ENCODE assay signal across 1 cellular context in the genomic region with DNA sequence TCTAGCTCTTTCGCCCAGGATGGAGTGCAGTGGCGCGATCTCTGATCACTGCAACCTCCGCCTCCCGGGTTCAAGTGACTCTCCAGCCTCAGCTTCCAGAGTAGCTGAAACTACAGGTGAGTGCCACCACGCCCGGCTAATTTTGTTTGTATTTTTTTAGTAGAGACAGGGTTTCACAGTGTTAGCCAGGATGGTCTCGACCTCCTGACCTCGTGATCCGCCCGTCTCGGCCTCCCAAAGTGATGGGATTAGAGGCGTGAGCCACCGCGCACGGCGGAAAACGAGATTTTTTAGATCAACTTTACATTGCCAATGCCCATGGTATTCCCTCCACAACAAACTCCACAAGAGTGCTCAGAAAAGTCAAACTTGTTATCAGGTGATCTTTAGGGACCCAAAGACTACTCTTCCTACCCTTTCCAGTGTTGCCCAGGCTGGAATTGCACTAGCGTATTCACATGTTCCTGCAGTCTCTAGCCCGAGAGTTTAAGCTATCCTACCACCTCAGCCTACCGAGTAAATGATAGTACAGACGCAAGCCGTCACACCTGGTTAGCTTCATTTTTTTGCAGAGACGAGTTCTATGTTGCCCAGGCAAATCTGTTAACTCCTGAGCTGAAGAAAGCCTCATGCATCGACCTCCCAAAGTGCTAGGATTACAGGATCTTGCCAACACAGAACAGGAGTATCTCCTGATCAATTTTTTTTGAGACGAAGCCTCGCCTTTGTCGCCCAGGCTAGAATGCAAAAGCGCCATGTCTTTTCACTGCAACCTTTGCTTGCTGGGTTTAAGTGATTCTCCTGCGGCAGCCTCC.
TF ChIP-seq lines count a peak whose summit lies in the region.

No MANE protein-coding gene starts in this region.

TF ChIP-seq in K562, 482 proteins besides CTCF, POLR2A, EP300 and RAD21 (continued from another document and continues in another):
- TF ChIP-seq CBX1 (IDR thresholded peaks at IDR 0.05; ENCODE audit: low read depth) (no peak), TCF7 (IDR thresholded peaks at IDR 0.05; ENCODE audit: borderline replicate concordance) (no peak), PCBP1 (IDR thresholded peaks at IDR 0.05; ENCODE audit: low read depth, low read length, poor library complexity, severe bottlenecking) (no peak), ZNF316 (IDR thresholded peaks at IDR 0.05) (no peak), PREB (CRISPR knock-in tag; IDR thresholded peaks at IDR 0.05) (no peak), CBX8 (IDR thresholded peaks at IDR 0.05; ENCODE audit: borderline replicate concordance, extremely low read depth, low read depth, low read length, poor library complexity, severe bottlenecking) (no peak), E2F3 (CRISPR knock-in tag; IDR thresholded peaks at IDR 0.05) (no peak), ZNF175 (CRISPR knock-in tag; IDR thresholded peaks at IDR 0.05; ENCODE audit: low read depth) (0 out of 2 replicates have a peak, but pooled peaks have one; percentile 28), CREB3 (tag; conservative IDR thresholded peaks at IDR 0.05; ENCODE audit: low read depth) (no peak), MTA2 (IDR thresholded peaks at IDR 0.05; ENCODE audit: low read depth) (no peak), BACH1 (tag; IDR thresholded peaks at IDR 0.05) (no peak), ZNF695 (CRISPR knock-in tag; IDR thresholded peaks at IDR 0.05) (no peak), HSF4 (CRISPR knock-in tag; IDR thresholded peaks at IDR 0.05; ENCODE audit: borderline replicate concordance) (no peak), GABPB2 (CRISPR knock-in tag; conservative IDR thresholded peaks at IDR 0.05) (peak; percentile 33), RFX5 (IDR thresholded peaks at IDR 0.05; ENCODE audit: low read depth, low read length) (no peak), ZNF146 (CRISPR knock-in tag; IDR thresholded peaks at IDR 0.05; ENCODE audit: unreplicated experiment) (peak; percentile 13), CCAR2 (IDR thresholded peaks at IDR 0.05; ENCODE audit: low read depth, low read length) (no peak), ZNF75A (CRISPR knock-in tag; IDR thresholded peaks at IDR 0.05) (no peak; the same call in 1 of the 2 replicates), DIDO1 (tag; IDR thresholded peaks at IDR 0.05; ENCODE audit: low read depth) (no peak), SRF (CRISPR knock-in tag; IDR thresholded peaks at IDR 0.05) (peak in 1 of 2 experiments; percentile 81; a peak in 2 of 4 replicates), ZNF445 (CRISPR knock-in tag; IDR thresholded peaks at IDR 0.05; ENCODE audit: low read depth) (no peak)
- TF ChIP-seq, protein P1, sequence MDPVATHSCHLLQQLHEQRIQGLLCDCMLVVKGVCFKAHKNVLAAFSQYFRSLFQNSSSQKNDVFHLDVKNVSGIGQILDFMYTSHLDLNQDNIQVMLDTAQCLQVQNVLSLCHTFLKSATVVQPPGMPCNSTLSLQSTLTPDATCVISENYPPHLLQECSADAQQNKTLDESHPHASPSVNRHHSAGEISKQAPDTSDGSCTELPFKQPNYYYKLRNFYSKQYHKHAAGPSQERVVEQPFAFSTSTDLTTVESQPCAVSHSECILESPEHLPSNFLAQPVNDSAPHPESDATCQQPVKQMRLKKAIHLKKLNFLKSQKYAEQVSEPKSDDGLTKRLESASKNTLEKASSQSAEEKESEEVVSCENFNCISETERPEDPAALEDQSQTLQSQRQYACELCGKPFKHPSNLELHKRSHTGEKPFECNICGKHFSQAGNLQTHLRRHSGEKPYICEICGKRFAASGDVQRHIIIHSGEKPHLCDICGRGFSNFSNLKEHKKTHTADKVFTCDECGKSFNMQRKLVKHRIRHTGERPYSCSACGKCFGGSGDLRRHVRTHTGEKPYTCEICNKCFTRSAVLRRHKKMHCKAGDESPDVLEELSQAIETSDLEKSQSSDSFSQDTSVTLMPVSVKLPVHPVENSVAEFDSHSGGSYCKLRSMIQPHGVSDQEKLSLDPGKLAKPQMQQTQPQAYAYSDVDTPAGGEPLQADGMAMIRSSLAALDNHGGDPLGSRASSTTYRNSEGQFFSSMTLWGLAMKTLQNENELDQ (CRISPR knock-in tag; IDR thresholded peaks at IDR 0.05; ENCODE audit: borderline replicate concordance): no peak
- TF ChIP-seq, protein P2, sequence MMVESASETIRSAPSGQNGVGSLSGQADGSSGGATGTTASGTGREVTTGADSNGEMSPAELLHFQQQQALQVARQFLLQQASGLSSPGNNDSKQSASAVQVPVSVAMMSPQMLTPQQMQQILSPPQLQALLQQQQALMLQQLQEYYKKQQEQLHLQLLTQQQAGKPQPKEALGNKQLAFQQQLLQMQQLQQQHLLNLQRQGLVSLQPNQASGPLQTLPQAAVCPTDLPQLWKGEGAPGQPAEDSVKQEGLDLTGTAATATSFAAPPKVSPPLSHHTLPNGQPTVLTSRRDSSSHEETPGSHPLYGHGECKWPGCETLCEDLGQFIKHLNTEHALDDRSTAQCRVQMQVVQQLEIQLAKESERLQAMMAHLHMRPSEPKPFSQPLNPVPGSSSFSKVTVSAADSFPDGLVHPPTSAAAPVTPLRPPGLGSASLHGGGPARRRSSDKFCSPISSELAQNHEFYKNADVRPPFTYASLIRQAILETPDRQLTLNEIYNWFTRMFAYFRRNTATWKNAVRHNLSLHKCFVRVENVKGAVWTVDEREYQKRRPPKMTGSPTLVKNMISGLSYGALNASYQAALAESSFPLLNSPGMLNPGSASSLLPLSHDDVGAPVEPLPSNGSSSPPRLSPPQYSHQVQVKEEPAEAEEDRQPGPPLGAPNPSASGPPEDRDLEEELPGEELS (CRISPR knock-in tag; IDR thresholded peaks at IDR 0.05; ENCODE audit: borderline replicate concordance): no peak; the same call in 1 of the 2 replicates
- TF ChIP-seq, protein P3, sequence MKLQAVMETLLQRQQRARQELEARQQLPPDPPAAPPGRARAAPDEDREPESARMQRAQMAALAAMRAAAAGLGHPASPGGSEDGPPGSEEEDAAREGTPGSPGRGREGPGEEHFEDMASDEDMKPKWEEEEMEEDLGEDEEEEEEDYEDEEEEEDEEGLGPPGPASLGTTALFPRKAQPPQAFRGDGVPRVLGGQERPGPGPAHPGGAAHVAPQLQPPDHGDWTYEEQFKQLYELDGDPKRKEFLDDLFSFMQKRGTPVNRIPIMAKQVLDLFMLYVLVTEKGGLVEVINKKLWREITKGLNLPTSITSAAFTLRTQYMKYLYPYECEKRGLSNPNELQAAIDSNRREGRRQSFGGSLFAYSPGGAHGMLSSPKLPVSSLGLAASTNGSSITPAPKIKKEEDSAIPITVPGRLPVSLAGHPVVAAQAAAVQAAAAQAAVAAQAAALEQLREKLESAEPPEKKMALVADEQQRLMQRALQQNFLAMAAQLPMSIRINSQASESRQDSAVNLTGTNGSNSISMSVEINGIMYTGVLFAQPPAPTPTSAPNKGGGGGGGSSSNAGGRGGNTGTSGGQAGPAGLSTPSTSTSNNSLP (IDR thresholded peaks at IDR 0.05; ENCODE audit: borderline replicate concordance, low read depth, low read length): peak; percentile 33; the same call in 1 of the 2 replicates
- TF ChIP-seq, protein P4, sequence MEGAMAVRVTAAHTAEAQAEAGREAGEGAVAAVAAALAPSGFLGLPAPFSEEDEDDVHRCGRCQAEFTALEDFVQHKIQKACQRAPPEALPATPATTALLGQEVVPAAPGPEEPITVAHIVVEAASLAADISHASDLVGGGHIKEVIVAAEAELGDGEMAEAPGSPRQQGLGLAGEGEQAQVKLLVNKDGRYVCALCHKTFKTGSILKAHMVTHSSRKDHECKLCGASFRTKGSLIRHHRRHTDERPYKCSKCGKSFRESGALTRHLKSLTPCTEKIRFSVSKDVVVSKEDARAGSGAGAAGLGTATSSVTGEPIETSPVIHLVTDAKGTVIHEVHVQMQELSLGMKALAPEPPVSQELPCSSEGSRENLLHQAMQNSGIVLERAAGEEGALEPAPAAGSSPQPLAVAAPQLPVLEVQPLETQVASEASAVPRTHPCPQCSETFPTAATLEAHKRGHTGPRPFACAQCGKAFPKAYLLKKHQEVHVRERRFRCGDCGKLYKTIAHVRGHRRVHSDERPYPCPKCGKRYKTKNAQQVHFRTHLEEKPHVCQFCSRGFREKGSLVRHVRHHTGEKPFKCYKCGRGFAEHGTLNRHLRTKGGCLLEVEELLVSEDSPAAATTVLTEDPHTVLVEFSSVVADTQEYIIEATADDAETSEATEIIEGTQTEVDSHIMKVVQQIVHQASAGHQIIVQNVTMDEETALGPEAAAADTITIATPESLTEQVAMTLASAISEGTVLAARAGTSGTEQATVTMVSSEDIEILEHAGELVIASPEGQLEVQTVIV (CRISPR knock-in tag; IDR thresholded peaks at IDR 0.05; ENCODE audit: borderline replicate concordance): no peak
- TF ChIP-seq, protein P5, sequence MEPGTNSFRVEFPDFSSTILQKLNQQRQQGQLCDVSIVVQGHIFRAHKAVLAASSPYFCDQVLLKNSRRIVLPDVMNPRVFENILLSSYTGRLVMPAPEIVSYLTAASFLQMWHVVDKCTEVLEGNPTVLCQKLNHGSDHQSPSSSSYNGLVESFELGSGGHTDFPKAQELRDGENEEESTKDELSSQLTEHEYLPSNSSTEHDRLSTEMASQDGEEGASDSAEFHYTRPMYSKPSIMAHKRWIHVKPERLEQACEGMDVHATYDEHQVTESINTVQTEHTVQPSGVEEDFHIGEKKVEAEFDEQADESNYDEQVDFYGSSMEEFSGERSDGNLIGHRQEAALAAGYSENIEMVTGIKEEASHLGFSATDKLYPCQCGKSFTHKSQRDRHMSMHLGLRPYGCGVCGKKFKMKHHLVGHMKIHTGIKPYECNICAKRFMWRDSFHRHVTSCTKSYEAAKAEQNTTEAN (CRISPR knock-in tag; IDR thresholded peaks at IDR 0.05): peak; percentile 83; the same call in 1 of the 2 replicates
